In the genomic region with DNA sequence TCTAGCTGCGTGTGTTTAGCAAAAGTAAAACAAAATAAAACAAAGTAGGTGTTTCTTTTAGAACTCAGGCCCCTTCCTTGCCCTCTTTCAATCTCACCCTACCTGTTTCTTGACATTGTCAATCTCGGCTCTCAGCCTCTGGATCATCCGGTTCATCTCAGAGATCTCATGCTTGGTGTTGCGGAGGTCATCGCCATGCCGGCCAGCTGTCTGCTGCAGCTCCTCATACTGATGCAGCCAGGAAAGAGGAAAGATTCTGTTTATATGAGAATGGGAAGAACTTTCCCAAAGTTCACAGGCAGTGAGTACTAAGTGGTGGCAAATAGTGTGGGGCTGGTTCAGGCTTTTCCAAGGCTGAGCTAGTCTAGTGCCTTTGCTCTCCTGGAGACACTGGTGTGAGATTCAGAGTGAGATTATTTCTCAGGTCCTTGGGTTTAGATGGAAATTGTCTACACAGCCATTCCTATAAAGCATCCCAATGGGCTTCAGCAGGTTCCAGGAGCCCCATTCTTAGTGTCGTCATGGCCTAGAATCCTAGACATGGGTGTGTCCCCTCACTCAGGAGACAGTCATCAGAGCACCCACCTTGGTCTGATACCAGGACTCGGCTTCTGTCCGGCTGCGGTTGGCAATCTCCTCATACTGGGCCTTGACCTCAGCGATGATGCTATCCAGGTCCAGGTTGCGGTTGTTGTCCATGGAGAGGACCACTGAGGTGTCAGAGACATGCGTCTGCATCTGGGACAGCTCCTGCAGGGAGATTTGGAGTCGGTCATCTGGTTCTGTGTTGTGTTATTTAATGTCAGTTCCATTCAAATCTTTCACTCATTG, we compare ENCODE assay signal across 35 cellular contexts. TPM values are rescaled to one million over a fixed set of nuclear protein-coding genes. Genes with fewer than 3 reads are reported as not detected.
DNase-seq lines count a peak whose midpoint lies in the region; ATAC-seq and TF ChIP-seq lines count a peak whose summit lies in the region.
"Had no signal": no experiment of that assay in that cellular context is flagged by ENCODE, and none has a peak within 500 bp of the region (broad histone marks: within the 10 kb centered on the region; RNA-seq: fewer than 3 reads in every experiment).

No MANE protein-coding gene starts in this region.

- H3K4me3 ChIP-seq in endodermal cell (ENCODE audit: low read length) (no peak overlapping the region), lung (no peak overlapping the region), thymus (ENCODE audit: low read length) (no peak overlapping the region), lower lobe of right lung (no peak overlapping the region)
- H3K4me3 ChIP-seq: gastrocnemius medialis, neural progenitor cell, right lobe of liver had no signal

- DNase-seq in activated CD4-positive, alpha-beta memory T cell treated with anti-CD3 and anti-CD28 coated beads, Interleukin-2, amount 10 ng/mL, durations not matched to agents 7 days and 5 days: peak; percentile 7
- no peak for DNase-seq in activated CD4-positive, alpha-beta memory T cell treated with anti-CD3 and anti-CD28 coated beads for 36 hours
- peak; percentile 35 for DNase-seq in endodermal cell
- DNase-seq in lung (ENCODE audit: low spot score): peak; percentile 17
- DNase-seq in lower lobe of right lung: no peak
- no peak for DNase-seq in foreskin melanocyte
- DNase-seq: activated naive CD4-positive, alpha-beta T cell treated with anti-CD3 and anti-CD28 coated beads for 36 hours; amniotic stem cell; COR-L47; effector CD4-positive, alpha-beta T cell; erythroblast; gastrocnemius medialis; HCEC 1CT; hippocampal formation; left colon; mesenchymal stem cell; MM.1S; NCI-H2029; NCI-H526 treated with DMSO at 0.1 percent for 48 hours; posterior cingulate gyrus; right lobe of liver; SHP77 treated with DMSO at 0.1 percent for 48 hours; stimulated activated CD4-positive, alpha-beta T cell treated with anti-CD3 and anti-CD28 coated beads, Interleukin-12 subunit alpha, Interleukin-12 subunit beta, amount 100 ng/mL, for 4 hours; stimulated activated CD4-positive, alpha-beta T cell treated with anti-CD3 and anti-CD28 coated beads, Interleukin-4, amount 100 ng/mL, for 24 hours; T-helper 2 cell had no signal

- no peak overlapping the region for H3K27ac Mint-ChIP-seq in activated CD4-positive, alpha-beta memory T cell treated with anti-CD3 and anti-CD28 coated beads, Interleukin-2, amount 10 ng/mL, durations not matched to agents 7 days and 5 days
- no peak overlapping the region for H3K27ac Mint-ChIP-seq in activated CD4-positive, alpha-beta memory T cell treated with anti-CD3 and anti-CD28 coated beads for 36 hours
- no peak overlapping the region for H3K27ac Mint-ChIP-seq in endodermal cell
- H3K27ac Mint-ChIP-seq: activated naive CD4-positive, alpha-beta T cell treated with anti-CD3 and anti-CD28 coated beads for 36 hours; neural progenitor cell; type B pancreatic cell had no signal

- intact Hi-C loops in activated CD4-positive, alpha-beta memory T cell treated with anti-CD3 and anti-CD28 coated beads for 36 hours (cut with micrococcal nuclease): no loop called here
- intact Hi-C loops in lower lobe of right lung (cut with DNase I): no loop called here

- H3K36me3 ChIP-seq in endodermal cell (ENCODE audit: control insufficient read depth, insufficient read depth, low read length) (no peaks in the 10 kb centered on the region), lung (ENCODE audit: control insufficient read depth in 2 of 2, insufficient read depth in 2 of 2, low read length in 2 of 2) (no peaks in the 10 kb centered on the region), thymus (ENCODE audit: control insufficient read depth, insufficient read depth) (no peaks in the 10 kb centered on the region), lower lobe of right lung (no peaks in the 10 kb centered on the region)
- H3K36me3 ChIP-seq: gastrocnemius medialis, neural progenitor cell, right lobe of liver had no signal

- no peak overlapping the region for H3K9ac ChIP-seq in endodermal cell (ENCODE audit: extremely low read depth, low read length, poor library complexity, severe bottlenecking)
- H3K9ac ChIP-seq: KMS-11, neural progenitor cell had no signal

- H3K27ac ChIP-seq in endodermal cell (ENCODE audit: low read depth, low read length): no peak overlapping the region
- no peak overlapping the region for H3K27ac ChIP-seq in lung (ENCODE audit: low read depth in 1 of 2, low read length in 1 of 2)
- H3K27ac ChIP-seq in thymus (ENCODE audit: low read depth): peak overlapping the region; percentile 25
- H3K27ac ChIP-seq in lower lobe of right lung: no peak overlapping the region
- H3K27ac ChIP-seq: 22Rv1, C4-2B, gastrocnemius medialis, HL-60, KMS-11, neural progenitor cell, right lobe of liver had no signal

- CTCF ChIA-PET in activated CD4-positive, alpha-beta memory T cell treated with anti-CD3 and anti-CD28 coated beads, Interleukin-2, amount 10 ng/mL, durations not matched to agents 7 days and 5 days (lab: Charles Lee): no interaction called here
- CTCF ChIA-PET in activated CD4-positive, alpha-beta memory T cell treated with anti-CD3 and anti-CD28 coated beads for 36 hours (lab: Charles Lee): interaction anchor here (0.7 to 1.6 kb wide), 2 partner anchors 11 to 155 kb away, joined by 3 to 5 read pairs; no protein-coding TSS in a partner anchor

- 83 to 94% methylated on average over 1 to 14 of the region's 14 CpGs for WGBS in endodermal cell (ENCODE audit: insufficient coverage in 1 of 2, insufficient read length in 1 of 2), 2 experiments
- 92% methylated on average over 14 of the region's 14 CpGs for WGBS in lung, 2 donors
- 94% methylated on average over 14 of the region's 14 CpGs for WGBS in thymus

- peaks cover 3% of the 10 kb centered on the region for H3K27me3 Mint-ChIP-seq in activated CD4-positive, alpha-beta memory T cell treated with anti-CD3 and anti-CD28 coated beads, Interleukin-2, amount 10 ng/mL, durations not matched to agents 7 days and 5 days
- peaks cover 6% of the 10 kb centered on the region for H3K27me3 Mint-ChIP-seq in activated CD4-positive, alpha-beta memory T cell treated with anti-CD3 and anti-CD28 coated beads for 36 hours
- H3K27me3 Mint-ChIP-seq in endodermal cell (ENCODE audit: insufficient read depth): peaks cover 2% of the 10 kb centered on the region

- ATAC-seq in lung (ENCODE audit: insufficient read depth, low FRiP score): no peak
- ATAC-seq in lower lobe of right lung: no peak
- ATAC-seq in GM18868 (IDR thresholded peaks at IDR 0.05; ENCODE audit: unreplicated experiment): no peak
- ATAC-seq: gastrocnemius medialis, left colon, right lobe of liver had no signal

- no peak overlapping the region for H3K4me3 Mint-ChIP-seq in activated CD4-positive, alpha-beta memory T cell treated with anti-CD3 and anti-CD28 coated beads, Interleukin-2, amount 10 ng/mL, durations not matched to agents 7 days and 5 days
- no peak overlapping the region for H3K4me3 Mint-ChIP-seq in activated CD4-positive, alpha-beta memory T cell treated with anti-CD3 and anti-CD28 coated beads for 36 hours
- no peak overlapping the region for H3K4me3 Mint-ChIP-seq in endodermal cell
- H3K4me3 Mint-ChIP-seq: activated naive CD4-positive, alpha-beta T cell treated with anti-CD3 and anti-CD28 coated beads for 36 hours; brain; neural progenitor cell; type B pancreatic cell had no signal

- H3K36me3 Mint-ChIP-seq in activated CD4-positive, alpha-beta memory T cell treated with anti-CD3 and anti-CD28 coated beads, Interleukin-2, amount 10 ng/mL, durations not matched to agents 7 days and 5 days (ENCODE audit: low read depth): no peaks in the 10 kb centered on the region
- H3K36me3 Mint-ChIP-seq in activated CD4-positive, alpha-beta memory T cell treated with anti-CD3 and anti-CD28 coated beads for 36 hours: no peaks in the 10 kb centered on the region
- no peaks in the 10 kb centered on the region for H3K36me3 Mint-ChIP-seq in endodermal cell (ENCODE audit: low read depth)
- H3K36me3 Mint-ChIP-seq: brain, neural progenitor cell, type B pancreatic cell had no signal

- H3K27me3 ChIP-seq in endodermal cell (ENCODE audit: control insufficient read depth, insufficient read depth, low read length, poor library complexity, severe bottlenecking): no peaks in the 10 kb centered on the region
- no peaks in the 10 kb centered on the region for H3K27me3 ChIP-seq in lung (ENCODE audit: control insufficient read depth, insufficient read depth)
- no peaks in the 10 kb centered on the region for H3K27me3 ChIP-seq in thymus (ENCODE audit: control insufficient read depth, insufficient read depth)
- H3K27me3 ChIP-seq in lower lobe of right lung (ENCODE audit: low read depth): peaks cover 13% of the 10 kb centered on the region
- H3K27me3 ChIP-seq: neural progenitor cell, right lobe of liver had no signal

- POLR2A ChIA-PET in activated CD4-positive, alpha-beta memory T cell treated with anti-CD3 and anti-CD28 coated beads, Interleukin-2, amount 10 ng/mL, durations not matched to agents 7 days and 5 days (lab: Charles Lee): no interaction called here
- POLR2A ChIA-PET in activated CD4-positive, alpha-beta memory T cell treated with anti-CD3 and anti-CD28 coated beads for 36 hours (lab: Charles Lee): no interaction called here

- TF ChIP-seq CTCF in endodermal cell (conservative IDR thresholded peaks at IDR 0.05) (no peak), lung (IDR thresholded peaks at IDR 0.05; ENCODE audit: control extremely low read depth, extremely low read depth) (no peak), lower lobe of right lung (IDR thresholded peaks at IDR 0.05) (no peak)

- H3K9me3 Mint-ChIP-seq in activated CD4-positive, alpha-beta memory T cell treated with anti-CD3 and anti-CD28 coated beads, Interleukin-2, amount 10 ng/mL, durations not matched to agents 7 days and 5 days: no peaks in the 10 kb centered on the region
- H3K9me3 Mint-ChIP-seq in activated CD4-positive, alpha-beta memory T cell treated with anti-CD3 and anti-CD28 coated beads for 36 hours: no peaks in the 10 kb centered on the region
- H3K9me3 Mint-ChIP-seq in endodermal cell: no peaks in the 10 kb centered on the region
- H3K9me3 Mint-ChIP-seq: activated naive CD4-positive, alpha-beta T cell treated with anti-CD3 and anti-CD28 coated beads for 36 hours; neural progenitor cell; type B pancreatic cell had no signal

- H3K9me3 ChIP-seq in endodermal cell (ENCODE audit: control insufficient read depth, low read length) (no peaks in the 10 kb centered on the region), lung (ENCODE audit: control insufficient read depth in 2 of 2, insufficient read depth in 1 of 2, low read length in 1 of 2) (peaks cover 0 to 3% of the 10 kb centered on the region in 2 donors), thymus (ENCODE audit: control insufficient read depth) (no peaks in the 10 kb centered on the region), lower lobe of right lung (no peaks in the 10 kb centered on the region)
- H3K9me3 ChIP-seq: gastrocnemius medialis, right lobe of liver had no signal

- H3K4me1 Mint-ChIP-seq in activated CD4-positive, alpha-beta memory T cell treated with anti-CD3 and anti-CD28 coated beads, Interleukin-2, amount 10 ng/mL, durations not matched to agents 7 days and 5 days: no peaks in the 10 kb centered on the region
- no peaks in the 10 kb centered on the region for H3K4me1 Mint-ChIP-seq in activated CD4-positive, alpha-beta memory T cell treated with anti-CD3 and anti-CD28 coated beads for 36 hours (ENCODE audit: low read depth)
- H3K4me1 Mint-ChIP-seq in endodermal cell: peaks cover 18% of the 10 kb centered on the region
- H3K4me1 Mint-ChIP-seq: neural progenitor cell had no signal

- H3K4me1 ChIP-seq in endodermal cell (ENCODE audit: control insufficient read depth, insufficient read depth, low read length) (peaks cover 7% of the 10 kb centered on the region), lung (ENCODE audit: control insufficient read depth in 2 of 2, insufficient read depth in 2 of 2, low read length in 2 of 2) (no peaks in the 10 kb centered on the region), thymus (ENCODE audit: control insufficient read depth, insufficient read depth, low read length) (no peaks in the 10 kb centered on the region), lower lobe of right lung (no peaks in the 10 kb centered on the region)
- H3K4me1 ChIP-seq: gastrocnemius medialis, neural progenitor cell, right lobe of liver had no signal

RNA-seq across cellular contexts. Expression of a gene that starts 3.0 kb away (rescaled TPM):
- not detected for total RNA-seq in activated CD4-positive, alpha-beta memory T cell treated with anti-CD3 and anti-CD28 coated beads, Interleukin-2, amount 10 ng/mL, durations not matched to agents 7 days and 5 days
- total RNA-seq in activated CD4-positive, alpha-beta memory T cell treated with anti-CD3 and anti-CD28 coated beads for 36 hours: not detected
- total RNA-seq in endodermal cell (not detected), lung (10 to 100 TPM; 19.0 to 49.4 TPM), lower lobe of right lung (0.65 TPM)
- not detected for polyA plus RNA-seq in endodermal cell (2013, experiment 1 of 2)
- not detected for polyA plus RNA-seq in endodermal cell (2013, experiment 2 of 2)
- polyA plus RNA-seq in lung (10 to 100 TPM; 15.8 to 48.5 TPM), thymus (1,023 TPM)
- total RNA-seq: activated naive CD4-positive, alpha-beta T cell treated with anti-CD3 and anti-CD28 coated beads for 36 hours; G401; gastrocnemius medialis had no signal

RNA-seq across cellular contexts. Expression of a gene that starts 24.2 kb away (rescaled TPM):
- total RNA-seq in activated CD4-positive, alpha-beta memory T cell treated with anti-CD3 and anti-CD28 coated beads, Interleukin-2, amount 10 ng/mL, durations not matched to agents 7 days and 5 days: not detected
- not detected for total RNA-seq in activated CD4-positive, alpha-beta memory T cell treated with anti-CD3 and anti-CD28 coated beads for 36 hours
- total RNA-seq in endodermal cell (not detected), lung (1 to 10 TPM in 1 of 2 donors, under 1 TPM in 1; 0.65 to 7.9 TPM), lower lobe of right lung (0.74 TPM)
- not detected for polyA plus RNA-seq in endodermal cell (2013, experiment 1 of 2)
- polyA plus RNA-seq in endodermal cell (2013, experiment 2 of 2): not detected
- polyA plus RNA-seq in lung (10 to 100 TPM in 1 of 2 donors, 1 to 10 TPM in 1; 6.8 to 46.8 TPM), thymus (671 TPM)
- total RNA-seq: activated naive CD4-positive, alpha-beta T cell treated with anti-CD3 and anti-CD28 coated beads for 36 hours; G401; gastrocnemius medialis; left colon had no signal

RNA-seq across cellular contexts. Expression of a gene that starts 35.7 kb away (rescaled TPM):
- not detected for total RNA-seq in activated CD4-positive, alpha-beta memory T cell treated with anti-CD3 and anti-CD28 coated beads, Interleukin-2, amount 10 ng/mL, durations not matched to agents 7 days and 5 days
- total RNA-seq in activated CD4-positive, alpha-beta memory T cell treated with anti-CD3 and anti-CD28 coated beads for 36 hours: not detected
- total RNA-seq in endodermal cell (not detected), lung (not detected), lower lobe of right lung (not detected)
- polyA plus RNA-seq in endodermal cell (2013, experiment 1 of 2): not detected
- polyA plus RNA-seq in endodermal cell (2013, experiment 2 of 2): not detected
- polyA plus RNA-seq in lung (not detected), thymus (3.6 TPM)
- total RNA-seq: activated naive CD4-positive, alpha-beta T cell treated with anti-CD3 and anti-CD28 coated beads for 36 hours; G401; gastrocnemius medialis; left colon; right lobe of liver had no signal

RNA-seq across cellular contexts. Expression of a gene that starts 43.6 kb away (rescaled TPM):
- total RNA-seq in activated CD4-positive, alpha-beta memory T cell treated with anti-CD3 and anti-CD28 coated beads, Interleukin-2, amount 10 ng/mL, durations not matched to agents 7 days and 5 days: not detected
- not detected for total RNA-seq in activated CD4-positive, alpha-beta memory T cell treated with anti-CD3 and anti-CD28 coated beads for 36 hours
- not detected for total RNA-seq in endodermal cell
- not detected for polyA plus RNA-seq in endodermal cell (2013, experiment 1 of 2)
- polyA plus RNA-seq in endodermal cell (2013, experiment 2 of 2): not detected
- total RNA-seq in lung: not detected
- polyA plus RNA-seq in lung: under 1 TPM; 0.08 to 0.10 TPM
- 23.5 TPM for polyA plus RNA-seq in thymus
- not detected for total RNA-seq in lower lobe of right lung
- total RNA-seq: activated naive CD4-positive, alpha-beta T cell treated with anti-CD3 and anti-CD28 coated beads for 36 hours; G401; gastrocnemius medialis; left colon had no signal

RNA-seq across cellular contexts. Expression of a gene that starts 56.4 kb away (rescaled TPM):
- not detected for total RNA-seq in activated CD4-positive, alpha-beta memory T cell treated with anti-CD3 and anti-CD28 coated beads, Interleukin-2, amount 10 ng/mL, durations not matched to agents 7 days and 5 days
- total RNA-seq in activated CD4-positive, alpha-beta memory T cell treated with anti-CD3 and anti-CD28 coated beads for 36 hours: not detected
- total RNA-seq in endodermal cell: not detected
- not detected for polyA plus RNA-seq in endodermal cell (2013, experiment 1 of 2)
- not detected for polyA plus RNA-seq in endodermal cell (2013, experiment 2 of 2)
- not detected for total RNA-seq in lung
- not detected for polyA plus RNA-seq in lung
- polyA plus RNA-seq in thymus: 0.34 TPM
- not detected for total RNA-seq in lower lobe of right lung
- total RNA-seq: activated naive CD4-positive, alpha-beta T cell treated with anti-CD3 and anti-CD28 coated beads for 36 hours; G401; gastrocnemius medialis; left colon; right lobe of liver had no signal

Comparison
In these comparisons a context has a peak if more than half of its experiments do, and no peak if none do; other contexts are left out.
1. DNase-seq: peak in activated CD4-positive, alpha-beta memory T cell treated with anti-CD3 and anti-CD28 coated beads, Interleukin-2, amount 10 ng/mL, durations not matched to agents 7 days and 5 days (single experiment), endodermal cell (single experiment) and lung (single experiment); none in activated CD4-positive, alpha-beta memory T cell treated with anti-CD3 and anti-CD28 coated beads for 36 hours (single experiment), lower lobe of right lung (single experiment) and foreskin melanocyte (single experiment).
2. RNA of a gene that starts 3.0 kb away (total RNA-seq): 19.0 to 49.4 TPM in lung; 0.65 TPM in lower lobe of right lung (single experiment), not detected in activated CD4-positive, alpha-beta memory T cell treated with anti-CD3 and anti-CD28 coated beads, Interleukin-2, amount 10 ng/mL, durations not matched to agents 7 days and 5 days, not detected in activated CD4-positive, alpha-beta memory T cell treated with anti-CD3 and anti-CD28 coated beads for 36 hours and not detected in endodermal cell; every median in the first group is over 10 times any median in the second.